8 cellular contexts compared by ENCODE assay signal in genomic region chr11:64269380-64270234, GRCh38. TPM values are rescaled to one million over a fixed set of nuclear protein-coding genes. Genes with fewer than 3 reads are reported as not detected.
A peak's percentile ranks its signal among the peaks of the same experiment; 100 is the strongest.
DNase-seq lines count a peak whose midpoint lies in the region; ATAC-seq and TF ChIP-seq lines count a peak whose summit lies in the region.

No MANE protein-coding gene starts in this region.

- intact Hi-C loops in PC-3 (cut with micrococcal nuclease): loop anchor here (2.0 kb wide), 3 partner anchors 15 to 35 kb away; partner anchors contain the start of genes BAD, ESRRA, GPR137 and PPP1R14B

- H3K27ac ChIP-seq in PC-3 (ENCODE audit: low read length) (peak overlapping the region; percentile 83), esophagus (ENCODE audit: low read depth in 2 of 2, low read length in 1 of 2) (peak overlapping the region; percentile 96)

- peaks cover 5% of the 10 kb centered on the region; the same call in 1 of the 2 replicates for H3K36me3 ChIP-seq in PC-3 (ENCODE audit: low read depth, low read length)
- peaks cover 0 to 20% of the 10 kb centered on the region in 2 donors for H3K36me3 ChIP-seq in esophagus (ENCODE audit: control insufficient read depth in 2 of 2, insufficient read depth in 2 of 2, low read length in 1 of 2)
- no peaks in the 10 kb centered on the region for H3K36me3 ChIP-seq in mucosa of stomach (ENCODE audit: control insufficient read depth, insufficient read depth, low read length)

- peaks cover 39% of the 10 kb centered on the region for H3K36me3 Mint-ChIP-seq in activated T-cell treated with anti-CD3 and anti-CD28 coated beads, Interleukin-2, amount 50 U/mL, for 24 hours (ENCODE audit: low read depth)

- H3K27me3 ChIP-seq in PC-3 (ENCODE audit: low read length): no peaks in the 10 kb centered on the region
- H3K27me3 ChIP-seq in esophagus (ENCODE audit: control insufficient read depth in 1 of 2, insufficient read depth in 2 of 2, low read length in 2 of 2): no peaks in the 10 kb centered on the region
- H3K27me3 ChIP-seq in mucosa of stomach (ENCODE audit: control insufficient read depth, insufficient read depth, low read length): no peaks in the 10 kb centered on the region

- H3K4me1 ChIP-seq in PC-3 (ENCODE audit: insufficient read depth, low read length) (peaks cover 35% of the 10 kb centered on the region), esophagus (ENCODE audit: control insufficient read depth in 2 of 2, insufficient read depth in 2 of 2, low read length in 1 of 2) (peaks cover 4 to 20% of the 10 kb centered on the region in 2 donors), mucosa of stomach (ENCODE audit: control insufficient read depth, insufficient read depth, low read length) (peaks cover 48% of the 10 kb centered on the region)

- TF ChIP-seq CTCF in PC-3 (conservative IDR thresholded peaks at IDR 0.05; ENCODE audit: low read depth, low read length): no peak

- no peaks in the 10 kb centered on the region for H3K9me3 ChIP-seq in PC-3 (ENCODE audit: low read length)
- H3K9me3 ChIP-seq in esophagus (ENCODE audit: control insufficient read depth in 2 of 2, insufficient read depth in 1 of 2, low read depth in 1 of 2, low read length in 1 of 2): no peaks in the 10 kb centered on the region
- no peaks in the 10 kb centered on the region for H3K9me3 ChIP-seq in mucosa of stomach (ENCODE audit: control insufficient read depth, low read length)

- H3K4me1 Mint-ChIP-seq in activated T-cell treated with anti-CD3 and anti-CD28 coated beads, Interleukin-2, amount 50 U/mL, for 24 hours (ENCODE audit: low read depth): peaks cover 25% of the 10 kb centered on the region

- H3K79me2 ChIP-seq in PC-3 (ENCODE audit: low read length): peaks cover 14% of the 10 kb centered on the region; the same call in 1 of the 2 replicates

- H3K9me3 Mint-ChIP-seq in activated T-cell treated with anti-CD3 and anti-CD28 coated beads, Interleukin-2, amount 50 U/mL, for 24 hours: no peaks in the 10 kb centered on the region

- CTCF ChIA-PET in PC-3 (lab: Charles Lee): interaction anchor here (0.7 kb wide), 1 partner anchor 516 kb away, joined by 4 read pairs; no protein-coding TSS in a partner anchor

- BruUV-seq in PC-3 (replicated peaks; lab: Mats Ljungman, UMichigan): TSS peak; percentile 55

- H3K9me2 ChIP-seq in PC-3 (replicated peaks; ENCODE audit: low read length): no peaks in the 10 kb centered on the region

- whole genome bisulfite sequencing in esophagus, 2 donors: 0 to 1% methylated on average over 69 to 75 of the region's 75 CpGs

- peak overlapping the region; percentile 76 for H2AFZ ChIP-seq in PC-3 (ENCODE audit: low read length)

- POLR2A ChIA-PET in PC-3 (lab: Charles Lee; ENCODE audit: unreplicated experiment): interaction anchor here (0.6 kb wide), 2 partner anchors 10 to 62 kb away, joined by 3 read pairs; no protein-coding TSS in a partner anchor

- H3K27ac Mint-ChIP-seq in activated T-cell treated with anti-CD3 and anti-CD28 coated beads, Interleukin-2, amount 50 U/mL, for 24 hours: peak overlapping the region; percentile 99

- H3K9ac ChIP-seq in PC-3 (ENCODE audit: low read length) (peak overlapping the region; percentile 79), mucosa of stomach (ENCODE audit: low read length) (peak overlapping the region; percentile 84)

- H3F3A ChIP-seq in PC-3 (ENCODE audit: low read length, unreplicated experiment): no peaks in the 10 kb centered on the region

- H3K4me3 ChIP-seq in Jurkat, Clone E6-1 (ENCODE audit: low read length): peak overlapping the region; percentile 89
- peak overlapping the region; percentile 69 for H3K4me3 ChIP-seq in PC-3 (ENCODE audit: low read length)
- peak overlapping the region; percentile 57 to 58 for H3K4me3 ChIP-seq in esophagus (ENCODE audit: low read depth in 1 of 2, low read length in 2 of 2)
- H3K4me3 ChIP-seq in mucosa of stomach (ENCODE audit: low read length): peak overlapping the region; percentile 83

- peak; percentile 98 for DNase-seq in DMS53 treated with DMSO at 0.1 percent for 48 hours (lab: John Stamatoyannopoulos, UW; ENCODE audit: unreplicated experiment)
- peak; percentile 100 for DNase-seq in Jurkat, Clone E6-1 (ENCODE audit: low read depth, low spot score)
- peak; percentile 100 for DNase-seq in PC-3
- DNase-seq in activated T-cell treated with anti-CD3 and anti-CD28 coated beads, Interleukin-2, amount 50 U/mL, for 24 hours: peak; percentile 99
- peak; percentile 99 for DNase-seq in stimulated activated CD8-positive, alpha-beta memory T cell treated with anti-CD3 and anti-CD28 coated beads, Interleukin-4, amount 100 ng/mL, for 48 hours

- H3K27me3 Mint-ChIP-seq in activated T-cell treated with anti-CD3 and anti-CD28 coated beads, Interleukin-2, amount 50 U/mL, for 24 hours: no peaks in the 10 kb centered on the region

- H4K20me1 ChIP-seq in PC-3 (ENCODE audit: low read length): no peaks in the 10 kb centered on the region

- peak overlapping the region; percentile 83 for H3K4me2 ChIP-seq in PC-3 (ENCODE audit: low read length)

- ATAC-seq in GM21717 (IDR thresholded peaks at IDR 0.05; ENCODE audit: unreplicated experiment): peak; percentile 55
- ATAC-seq in PC-3: peak; percentile 80

- H3K4me3 Mint-ChIP-seq in activated T-cell treated with anti-CD3 and anti-CD28 coated beads, Interleukin-2, amount 50 U/mL, for 24 hours: peak overlapping the region; percentile 98

RNA-seq across cellular contexts. Expression of gene BAD, which starts 14.9 kb away (rescaled TPM):
- 37.3 TPM for polyA plus RNA-seq in Jurkat, Clone E6-1 (2012; ENCODE audit: insufficient read depth, insufficient read length)
- total RNA-seq in PC-3 (2014; rRNA removed): 360 and 368 TPM in 2 replicates
- polyA plus RNA-seq in esophagus: 10 to 100 TPM; 57.4 to 64.8 TPM

RNA-seq across cellular contexts. Expression of gene GPR137, which starts 16.0 kb away (rescaled TPM):
- 43.7 TPM for polyA plus RNA-seq in Jurkat, Clone E6-1 (2012; ENCODE audit: insufficient read depth, insufficient read length)
- total RNA-seq in PC-3 (2014; rRNA removed): 32.4 and 47.5 TPM in 2 replicates
- 10 to 100 TPM; 18.6 to 22.7 TPM for polyA plus RNA-seq in esophagus

RNA-seq across cellular contexts. Expression of gene PLCB3, which starts 18.3 kb away (rescaled TPM):
- polyA plus RNA-seq in Jurkat, Clone E6-1 (2012; ENCODE audit: insufficient read depth, insufficient read length): 13.5 TPM
- 69.0 and 88.3 TPM in 2 replicates for total RNA-seq in PC-3 (2014; rRNA removed)
- polyA plus RNA-seq in esophagus: 10 to 100 TPM; 24.6 to 37.4 TPM

RNA-seq across cellular contexts. Expression of gene KCNK4, which starts 21.5 kb away (rescaled TPM):
- not detected for polyA plus RNA-seq in Jurkat, Clone E6-1 (2012; ENCODE audit: insufficient read depth, insufficient read length)
- total RNA-seq in PC-3 (2014; rRNA removed): 1.2 TPM in 1 of 2 replicates, not detected in the other
- polyA plus RNA-seq in esophagus: not detected

RNA-seq across cellular contexts. Expression of gene PPP1R14B, which starts 22.9 kb away (rescaled TPM):
- 339 TPM for polyA plus RNA-seq in Jurkat, Clone E6-1 (2012; ENCODE audit: insufficient read depth, insufficient read length)
- total RNA-seq in PC-3 (2014; rRNA removed): 1,496 and 2,060 TPM in 2 replicates
- 100 to 1,000 TPM; 211 to 349 TPM for polyA plus RNA-seq in esophagus

Comparison
In these comparisons a context has a peak if more than half of its experiments do, and no peak if none do; other contexts are left out.
1. Peak in every context shown above with its lines: DNase-seq, ATAC-seq, H3K4me3 ChIP-seq and H3K27ac ChIP-seq.